ENCODE assay signal across 8 cellular contexts in the genomic region with DNA sequence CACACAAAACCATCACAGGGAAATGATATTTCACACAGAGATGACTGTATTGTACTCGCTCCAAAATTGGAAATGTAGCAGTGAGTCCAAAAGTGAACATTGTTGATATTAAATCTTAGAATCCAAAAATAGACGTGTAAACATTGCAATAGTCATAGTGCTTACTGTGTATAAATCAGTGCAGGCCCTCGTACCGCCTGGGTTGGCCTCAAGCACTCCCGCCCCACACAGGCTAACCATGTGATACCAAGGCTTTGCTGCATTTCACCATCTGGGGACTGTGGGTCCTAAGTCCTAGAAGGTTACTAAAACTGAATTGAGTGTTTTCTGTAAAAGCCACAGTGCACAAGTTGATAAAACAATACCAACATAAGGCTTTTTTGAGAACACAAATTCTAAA.
DNase-seq lines count a peak whose midpoint lies in the region; ATAC-seq lines count a peak whose summit lies in the region.

No MANE protein-coding gene starts in this region.

- no peak overlapping the region for H4K12ac ChIP-seq in trophoblast cell (ENCODE audit: low read depth, low read length)

- H2BK120ac ChIP-seq in trophoblast cell (ENCODE audit: insufficient read depth, low read length, poor library complexity), result no peak overlapping the region

- no peak overlapping the region for H3K4ac ChIP-seq in trophoblast cell (ENCODE audit: low read depth, low read length)

- H2AK5ac ChIP-seq in trophoblast cell (ENCODE audit: low read length), result no peak overlapping the region

- ATAC-seq in Right ventricle myocardium superior (ENCODE audit: poor library complexity), result peak; percentile 84
- ATAC-seq in HG03354 (IDR thresholded peaks at IDR 0.05; ENCODE audit: poor library complexity, severe bottlenecking, unreplicated experiment), result no peak
- no peak for ATAC-seq in GM18519 (IDR thresholded peaks at IDR 0.05; ENCODE audit: low FRiP score, unreplicated experiment)

- no peak overlapping the region for H3K9ac ChIP-seq in trophoblast cell (ENCODE audit: low read length)

- no peak overlapping the region for H2BK5ac ChIP-seq in trophoblast cell (ENCODE audit: low read depth, low read length, poor library complexity)

- H3K27me3 ChIP-seq in trophoblast cell (ENCODE audit: insufficient read depth, low read length), result no peaks in the 10 kb centered on the region
- H3K27me3 ChIP-seq in HAP-1 (ENCODE audit: low read depth), result no peaks in the 10 kb centered on the region

- H2AFZ ChIP-seq in trophoblast cell (ENCODE audit: insufficient read depth, low read length, poor library complexity), result no peak overlapping the region

- H3K27ac ChIP-seq in trophoblast cell (ENCODE audit: low read depth, low read length), result no peak overlapping the region

- H3K36me3 ChIP-seq in trophoblast cell (ENCODE audit: control insufficient read depth in 1 of 2, insufficient read depth in 2 of 2, low read length in 2 of 2), result no peaks in the 10 kb centered on the region
- H3K36me3 ChIP-seq in HAP-1 (replicated peaks), result no peaks in the 10 kb centered on the region

- H3K4me3 ChIP-seq in trophoblast cell (ENCODE audit: low read depth, low read length) (no peak overlapping the region), HAP-1 (no peak overlapping the region)

- H3K4me1 ChIP-seq in trophoblast cell (ENCODE audit: control insufficient read depth in 1 of 2, insufficient read depth in 2 of 2, low read length in 2 of 2) (peaks cover 10 to 19% of the 10 kb centered on the region in 2 experiments), HAP-1 (peaks cover 17% of the 10 kb centered on the region)

- H4K91ac ChIP-seq in trophoblast cell (ENCODE audit: low read depth, low read length), result no peak overlapping the region

- H3K14ac ChIP-seq in trophoblast cell (ENCODE audit: low read length), result no peak overlapping the region

- H3K4me2 ChIP-seq in trophoblast cell (ENCODE audit: low read length), result no peak overlapping the region

- WGBS in trophoblast cell (ENCODE audit: extremely low coverage, insufficient coverage, insufficient read length), result no CpG with 5 or more reads among the region's 5 CpGs

- peaks cover 4% of the 10 kb centered on the region for H3K79me2 ChIP-seq in trophoblast cell (ENCODE audit: control insufficient read depth, insufficient read depth, low read length, poor library complexity)

- intact Hi-C loops in Right ventricle myocardium superior (cut with DNase I), result no loop called here

- H2BK12ac ChIP-seq in trophoblast cell (ENCODE audit: low read length), result peak overlapping the region; percentile 42

- H4K8ac ChIP-seq in trophoblast cell (ENCODE audit: low read depth, low read length), result no peak overlapping the region

- peaks cover 4% of the 10 kb centered on the region for H3K79me1 ChIP-seq in trophoblast cell (ENCODE audit: low read length)

- H3K23ac ChIP-seq in trophoblast cell (ENCODE audit: low read length), result no peak overlapping the region

- H3K18ac ChIP-seq in trophoblast cell (ENCODE audit: low read length), result peak overlapping the region; percentile 63

- in situ Hi-C loops in HAP-1 (cut with MboI; ENCODE audit: low sequenced_read_pairs), result no loop called here

- DNase-seq in AG20443 (ENCODE audit: low spot score), result peak; percentile 81
- DNase-seq in RPMI7951 (ENCODE audit: low read depth), result peak; percentile 4
- peak; percentile 69 for DNase-seq in Right ventricle myocardium superior
- DNase-seq in trophoblast cell, result no peak
- DNase-seq in HAP-1 (ENCODE audit: low spot score in 2 of 2), result no peak
- DNase-seq in SHP77 treated with DMSO at 0.1 percent for 48 hours (lab: John Stamatoyannopoulos, UW), result no peak

- H3K9me3 ChIP-seq in trophoblast cell (ENCODE audit: insufficient read depth, low read depth, low read length) (no peaks in the 10 kb centered on the region), HAP-1 (no peaks in the 10 kb centered on the region)

Comparison
In these comparisons a context has a peak if more than half of its experiments do, and no peak if none do; other contexts are left out.
1. DNase-seq: peak in AG20443 (single experiment), RPMI7951 (single experiment) and Right ventricle myocardium superior (single experiment); none in trophoblast cell (0 of 2), HAP-1 (0 of 2) and SHP77 treated with DMSO at 0.1 percent for 48 hours (single experiment).